ENCODE assay signal across 14 cellular contexts in the genomic region with DNA sequence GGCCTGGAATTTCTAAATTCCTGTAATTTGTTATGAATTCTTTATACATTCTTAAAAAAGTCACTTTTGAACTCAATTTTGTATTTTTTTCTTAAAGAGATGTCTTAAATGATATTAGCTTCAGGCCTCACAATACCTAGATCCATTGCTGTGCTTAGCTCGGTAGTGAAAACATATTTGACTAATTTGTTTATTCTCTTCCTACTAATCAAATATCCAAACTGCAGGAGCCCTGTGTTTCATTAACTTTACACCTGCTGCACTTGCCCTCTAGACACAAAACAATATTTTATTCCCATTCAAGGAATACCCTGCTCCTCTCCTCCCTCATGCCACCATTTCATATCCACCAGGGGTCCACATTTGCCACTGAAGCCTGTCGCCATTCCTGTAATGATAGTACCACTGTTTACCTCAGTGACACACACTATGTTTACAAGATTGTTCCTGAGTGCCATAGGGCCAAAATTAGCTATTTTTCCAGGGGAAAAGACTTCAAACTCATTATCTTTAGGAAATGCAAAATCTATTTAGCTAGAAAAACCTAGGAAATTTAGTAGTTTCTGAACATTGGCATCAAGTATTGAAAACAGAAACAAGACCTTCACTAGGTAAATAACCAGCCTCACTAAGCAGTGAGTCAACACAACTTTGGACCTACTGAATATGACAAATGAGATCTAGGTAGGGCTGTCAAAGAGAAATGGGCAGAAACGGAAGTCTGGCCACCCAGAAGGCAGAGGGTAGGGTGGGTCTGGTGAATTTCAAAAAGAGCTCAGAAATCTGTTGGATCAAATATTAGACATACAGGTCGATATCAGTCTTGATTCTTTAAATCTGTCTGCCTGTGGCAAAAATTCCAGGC.
DNase-seq lines count a peak whose midpoint lies in the region; ATAC-seq, FAIRE-seq and TF ChIP-seq lines count a peak whose summit lies in the region.
"Had no signal": no experiment of that assay in that cellular context is flagged by ENCODE, and none has a peak within 500 bp of the region (broad histone marks: within the 10 kb centered on the region; RNA-seq: fewer than 3 reads in every experiment).

No MANE protein-coding gene starts in this region.

- H3K36me3 ChIP-seq in mammary epithelial cell (ENCODE audit: insufficient read depth, low read length) (no peaks in the 10 kb centered on the region), PC-3 (ENCODE audit: low read depth, low read length) (no peaks in the 10 kb centered on the region), HepG2 (replicated peaks in 1 of 2; ENCODE audit: control insufficient read depth in 1 of 2, insufficient read depth in 2 of 2, low read length in 2 of 2) (no peaks in the 10 kb centered on the region)
- H3K36me3 ChIP-seq: SJSA1 had no signal

- no peak overlapping the region for H3K27ac ChIP-seq in mammary epithelial cell (ENCODE audit: insufficient read depth, low read depth, low read length)
- no peak overlapping the region for H3K27ac ChIP-seq in PC-3 (ENCODE audit: low read length)
- H3K27ac ChIP-seq in HepG2 (ENCODE audit: extremely low read length, insufficient read depth, low read length) = no peak overlapping the region
- H3K27ac ChIP-seq: SJSA1 had no signal

- H3K27me3 Mint-ChIP-seq in MCF 10A (ENCODE audit: insufficient read depth, unreplicated experiment) = no peaks in the 10 kb centered on the region

- TF ChIP-seq EP300 in HepG2 (IDR thresholded peaks at IDR 0.05; ENCODE audit: low read depth in 2 of 2, low read length in 2 of 2) (no peak), HepG2 (CRISPR knock-in tag; IDR thresholded peaks at IDR 0.05; ENCODE audit: borderline replicate concordance) (no peak)

- H4K20me1 ChIP-seq in mammary epithelial cell (ENCODE audit: insufficient read depth, low read length) = no peaks in the 10 kb centered on the region
- no peaks in the 10 kb centered on the region for H4K20me1 ChIP-seq in PC-3 (ENCODE audit: low read length)
- no peaks in the 10 kb centered on the region for H4K20me1 ChIP-seq in HepG2 (ENCODE audit: insufficient read depth, low read length)

- H3K9me2 ChIP-seq in PC-3 (replicated peaks; ENCODE audit: low read length) = 0 out of 2 replicates have a peak, but pooled peaks cover 7% of the 10 kb centered on the region

- no peak overlapping the region for H3K4me3 Mint-ChIP-seq in MCF 10A (ENCODE audit: unreplicated experiment)
- H3K4me3 Mint-ChIP-seq: CD14-positive monocyte, T-cell had no signal

- H3K4me3 ChIP-seq in mammary epithelial cell (replicated peaks in 1 of 3; ENCODE audit: insufficient read depth in 1 of 3, low read depth in 2 of 3, low read length in 3 of 3) (no peak overlapping the region), PC-3 (ENCODE audit: low read length) (no peak overlapping the region), HepG2 (replicated peaks in 1 of 3; ENCODE audit: insufficient read depth in 1 of 3, low read depth in 2 of 3, low read length in 3 of 3) (no peak overlapping the region)
- H3K4me3 ChIP-seq: SJSA1 had no signal

- H3K27ac Mint-ChIP-seq in MCF 10A (ENCODE audit: low read depth, unreplicated experiment) = peak overlapping the region; percentile 8
- H3K27ac Mint-ChIP-seq: T-cell had no signal

- peaks cover 9% of the 10 kb centered on the region for H3K4me1 ChIP-seq in mammary epithelial cell (ENCODE audit: insufficient read depth, low read length)
- peaks cover 18% of the 10 kb centered on the region for H3K4me1 ChIP-seq in PC-3 (ENCODE audit: insufficient read depth, low read length)
- H3K4me1 ChIP-seq in HepG2 (ENCODE audit: insufficient read depth, low read length) = peaks cover 20% of the 10 kb centered on the region
- H3K4me1 ChIP-seq: SJSA1 had no signal

- no peak for DNase-seq in MCF 10A (ENCODE audit: unreplicated experiment)
- DNase-seq in mammary epithelial cell = no peak
- peak; percentile 51 for DNase-seq in PC-3
- peak; percentile 7 for DNase-seq in HepG2 (ENCODE audit: low spot score)
- DNase-seq in HuH-7 (ENCODE audit: low spot score) = no peak
- DNase-seq in stimulated activated CD4-positive, alpha-beta T cell treated with anti-CD3 and anti-CD28 coated beads, Interleukin-2, amount 100 ng/mL, for 24 hours = no peak
- DNase-seq: Calu3, DND-41, GF-D8, NCI-H146, T-cell had no signal

- FAIRE-seq in HepG2 (lab: Jason Lieb, UNC) = no peak

- CTCF ChIA-PET in MCF 10A (lab: Yijun Ruan, JAX) = interaction anchor here (0.5 to 8.0 kb wide), 10 partner anchors 14 to 1121 kb away, joined by 3 to 50 read pairs (median 3); no protein-coding TSS in a partner anchor
- CTCF ChIA-PET in mammary epithelial cell (lab: Charles Lee; ENCODE audit: low non-redundant PET) = no interaction called here
- CTCF ChIA-PET in PC-3 (lab: Charles Lee) = interaction anchor here (0.6 kb wide), 1 partner anchor 628 kb away, joined by 3 read pairs; no protein-coding TSS in a partner anchor
- CTCF ChIA-PET in HepG2 (lab: Yijun Ruan, JAX; ENCODE audit: low intra/inter-chr PET ratio, low total read pairs) = no interaction called here

- peaks cover 20% of the 10 kb centered on the region for H3K4me1 Mint-ChIP-seq in MCF 10A (ENCODE audit: insufficient read depth, unreplicated experiment)
- H3K4me1 Mint-ChIP-seq: CD14-positive monocyte, T-cell had no signal

- TF ChIP-seq POLR2A in HepG2 (IDR thresholded peaks at IDR 0.05; ENCODE audit: insufficient read depth in 1 of 2, low read depth in 2 of 2, low read length in 2 of 2) = no peak

- H3K4me2 ChIP-seq in mammary epithelial cell (ENCODE audit: insufficient read depth, low read depth, low read length) (no peak overlapping the region), PC-3 (ENCODE audit: low read length) (0 out of 2 replicates have a peak overlapping the region, but pooled peaks have one; percentile 7), HepG2 (ENCODE audit: low read depth, low read length) (peak overlapping the region; percentile 34; the same call in 1 of the 2 replicates)

- no peaks in the 10 kb centered on the region for H3F3A ChIP-seq in PC-3 (ENCODE audit: low read length, unreplicated experiment)

- dilution Hi-C loops in mammary epithelial cell (cut with HindIII; ENCODE audit: low sequenced_read_pairs) = no loop called here

- no peaks in the 10 kb centered on the region for H3K36me3 Mint-ChIP-seq in MCF 10A (ENCODE audit: insufficient read depth, unreplicated experiment)
- H3K36me3 Mint-ChIP-seq: CD14-positive monocyte, T-cell had no signal

- in situ Hi-C loops in mammary epithelial cell (cut with MboI; ENCODE audit: low sequenced_read_pairs in 2 of 2) = no loop called here
- in situ Hi-C loops in HepG2 (cut with HindIII; ENCODE audit: extremely low pct_ligation_motif_present, low pct_unique_long_range_greater_than_20kb) = no loop called here

- BruUV-seq in MCF 10A (replicated peaks; lab: Mats Ljungman, UMichigan) (no TSS peak), mammary epithelial cell (replicated peaks; lab: Mats Ljungman, UMichigan) (no TSS peak), PC-3 (replicated peaks; lab: Mats Ljungman, UMichigan) (no TSS peak), HepG2 (replicated peaks; lab: Mats Ljungman, UMichigan) (no TSS peak)

- no peaks in the 10 kb centered on the region for H3K9me3 ChIP-seq in mammary epithelial cell (replicated peaks; ENCODE audit: insufficient read depth, low read length)
- H3K9me3 ChIP-seq in PC-3 (ENCODE audit: low read length) = no peaks in the 10 kb centered on the region
- peaks cover 3% of the 10 kb centered on the region; the same call in 1 of the 2 replicates for H3K9me3 ChIP-seq in HepG2 (ENCODE audit: low read length)
- H3K9me3 ChIP-seq: SJSA1 had no signal

- H3K9ac ChIP-seq in mammary epithelial cell (ENCODE audit: insufficient read depth, low read length) (no peak overlapping the region), PC-3 (ENCODE audit: low read length) (no peak overlapping the region), HepG2 (ENCODE audit: insufficient read depth, low read depth, low read length) (no peak overlapping the region)

- H3K27me3 ChIP-seq in mammary epithelial cell (ENCODE audit: insufficient read depth, low read length) = no peaks in the 10 kb centered on the region
- H3K27me3 ChIP-seq in PC-3 (ENCODE audit: low read length) = no peaks in the 10 kb centered on the region
- H3K27me3 ChIP-seq in HepG2 (ENCODE audit: control insufficient read depth in 1 of 2, insufficient read depth in 2 of 2, low read length in 2 of 2) = no peaks in the 10 kb centered on the region
- H3K27me3 ChIP-seq: SJSA1 had no signal

- no peak overlapping the region for H2AFZ ChIP-seq in mammary epithelial cell (ENCODE audit: low read depth, low read length)
- no peak overlapping the region for H2AFZ ChIP-seq in PC-3 (ENCODE audit: low read length)
- H2AFZ ChIP-seq in HepG2 (ENCODE audit: low read length) = no peak overlapping the region

- 76% methylated on average over 4 of the region's 4 CpGs for WGBS in mammary epithelial cell (ENCODE audit: low coverage, missing lambda C conversion rate)
- 0% methylated on average over 4 of the region's 4 CpGs for WGBS in HepG2 (ENCODE audit: low lambda C conversion rate)

- TF ChIP-seq RAD21 in HepG2 (CRISPR knock-in tag; IDR thresholded peaks at IDR 0.05) = no peak

- POLR2A ChIA-PET in MCF 10A (lab: Yijun Ruan, JAX) = interaction anchor here (0.6 to 2.3 kb wide), 7 partner anchors 17 to 143 kb away, joined by 3 to 6 read pairs (median 4); no protein-coding TSS in a partner anchor
- POLR2A ChIA-PET in PC-3 (lab: Charles Lee; ENCODE audit: unreplicated experiment) = no interaction called here
- POLR2A ChIA-PET in HepG2 (lab: Yijun Ruan, JAX) = no interaction called here

- H3K9me3 Mint-ChIP-seq in MCF 10A (ENCODE audit: unreplicated experiment) = no peaks in the 10 kb centered on the region

- TF ChIP-seq CTCF in MCF 10A (IDR thresholded peaks at IDR 0.05; ENCODE audit: unreplicated experiment) (no peak), mammary epithelial cell (conservative IDR thresholded peaks at IDR 0.05 in 1 of 2, IDR thresholded peaks at IDR 0.05 in 1 of 2; ENCODE audit: extremely low read depth in 1 of 2, insufficient read depth in 1 of 2, low read depth in 1 of 2, low read length in 2 of 2) (no peak), PC-3 (conservative IDR thresholded peaks at IDR 0.05; ENCODE audit: low read depth, low read length) (peak; percentile 24; the same call in 1 of the 2 replicates), HepG2 (CRISPR knock-in tag; IDR thresholded peaks at IDR 0.05) (no peak)

- peak; percentile 91 for ATAC-seq in PC-3
- peak; percentile 93 for ATAC-seq in HepG2
- no peak for ATAC-seq in HG02610 (IDR thresholded peaks at IDR 0.05; ENCODE audit: unreplicated experiment)
- ATAC-seq: T-cell had no signal

- intact Hi-C loops in MCF 10A (cut with micrococcal nuclease) (no loop called here), mammary epithelial cell (cut with micrococcal nuclease) (no loop called here), PC-3 (cut with micrococcal nuclease) (loop anchor here (1.0 to 5.0 kb wide), 2 partner anchors 426 to 588 kb away; no protein-coding TSS in a partner anchor), HepG2 (cut with micrococcal nuclease; ENCODE audit: unreplicated experiment) (no loop called here)

- H3K79me2 ChIP-seq in mammary epithelial cell (ENCODE audit: insufficient read depth, low read length) (no peaks in the 10 kb centered on the region), PC-3 (ENCODE audit: low read length) (no peaks in the 10 kb centered on the region), HepG2 (ENCODE audit: insufficient read depth, low read length) (no peaks in the 10 kb centered on the region)

TF ChIP-seq in HepG2, 621 proteins besides CTCF, POLR2A, EP300 and RAD21 (continues in another document):
- TF ChIP-seq ZNF616 (CRISPR knock-in tag; IDR thresholded peaks at IDR 0.05; ENCODE audit: low read depth) = no peak

Comparison
In these comparisons a context has a peak if more than half of its experiments do, and no peak if none do; other contexts are left out.
1. CTCF ChIA-PET loops: an anchor here in MCF 10A (0.5 to 8.0 kb wide) and PC-3 (0.6 kb wide); none called in mammary epithelial cell and HepG2.
2. DNase-seq: peak in PC-3 (single experiment) and HepG2 (single experiment); none in MCF 10A (single experiment), mammary epithelial cell (single experiment), HuH-7 (single experiment) and stimulated activated CD4-positive, alpha-beta T cell treated with anti-CD3 and anti-CD28 coated beads, Interleukin-2, amount 100 ng/mL, for 24 hours (0 of 2).